Comparison of ENCODE assay signal across 18 cellular contexts in genomic region chr9:28999806-29000205, GRCh38.
"Had no signal": no experiment of that assay in that cellular context is flagged by ENCODE, and none has a peak within 500 bp of the region (broad histone marks: within the 10 kb centered on the region; RNA-seq: fewer than 3 reads in every experiment).

No MANE protein-coding gene starts in this region.

- DNase-seq: activated CD4-positive, alpha-beta T cell treated with anti-CD3 and anti-CD28 coated beads for 1 hour; activated CD4-positive, alpha-beta T cell treated with anti-CD3 and anti-CD28 coated beads, Interleukin-2, amount 50 U/mL, for 48 hours; activated naive CD4-positive, alpha-beta T cell treated with Interleukin-2 at 50 U/mL for 16 hours; aorta; cerebellar nuclear complex; effector memory CD4-positive, alpha-beta T cell; islet precursor cell; left lung; nucleus accumbens; stimulated activated CD4-positive, alpha-beta T cell treated with anti-CD3 and anti-CD28 coated beads, Interleukin-4, amount 100 ng/mL, for 24 hours; stimulated activated naive CD4-positive, alpha-beta T cell; tibial artery had no signal

- H3K27me3 ChIP-seq: left lung, right atrium auricular region, tibial artery had no signal

- ATAC-seq: activated T-helper 17 cell treated with anti-CD3 and anti-CD28 coated beads, Interleukin-2, amount 50 U/mL, for 72 hours; left lung; natural killer cell treated with Interleukin-12 subunit alpha and Interleukin-12 subunit beta and Interleukin-15 and Interleukin-18, amount 100 ng/mL, for 72 hours had no signal

- H3K9me3 ChIP-seq: right atrium auricular region, tibial artery had no signal

- H3K27ac ChIP-seq: epithelial cell of prostate, left lung, right atrium auricular region, skin epidermis, tibial artery, VCaP had no signal

- H3K4me3 ChIP-seq: left lung, right atrium auricular region, skin epidermis, tibial artery had no signal

- H3K36me3 ChIP-seq: left lung, right atrium auricular region, tibial artery had no signal

- H3K4me1 ChIP-seq: left lung, right atrium auricular region, tibial artery had no signal
